In the genomic region with DNA sequence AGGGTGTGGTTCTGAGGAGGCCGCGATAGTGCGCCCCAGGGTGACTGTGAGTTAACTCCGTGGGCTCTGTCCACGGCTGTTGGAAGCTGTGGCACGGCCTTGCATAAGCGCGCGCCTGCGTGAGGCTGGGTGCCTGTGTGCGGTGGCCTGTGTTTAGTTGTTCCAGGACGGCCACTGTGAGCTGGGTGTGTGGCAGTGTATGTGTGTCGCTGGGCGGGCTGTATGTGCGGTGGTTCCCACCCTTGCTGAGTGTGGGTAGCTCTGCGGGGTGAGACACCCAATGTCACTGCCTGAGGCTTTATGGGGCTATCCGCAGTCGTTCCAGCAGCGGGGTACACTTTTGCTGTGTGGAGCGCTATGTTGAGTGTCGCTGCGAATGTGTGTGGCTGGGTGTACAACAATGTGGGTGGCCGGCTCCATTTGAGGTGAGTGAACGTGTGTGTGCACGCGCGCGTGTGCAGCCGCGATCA, we compare ENCODE assay signal across 8 cellular contexts. TPM values are rescaled to one million over a fixed set of nuclear protein-coding genes. Genes with fewer than 3 reads are reported as not detected.
DNase-seq lines count a peak whose midpoint lies in the region; ATAC-seq, FAIRE-seq and TF ChIP-seq lines count a peak whose summit lies in the region.

No MANE protein-coding gene starts in this region.

- no peaks in the 10 kb centered on the region for H3K36me3 ChIP-seq in kidney epithelial cell (ENCODE audit: control insufficient read depth, insufficient read depth, low read length)

- peak overlapping the region; percentile 85 to 99 (median 96) for H3K27ac Mint-ChIP-seq in brain
- H3K27ac Mint-ChIP-seq in stimulated activated naive CD8-positive, alpha-beta T cell treated with anti-CD3 and anti-CD28 coated beads, Interleukin-15, Interleukin-2, amounts not matched to agents 100 ng/mL and 50 ng/mL, for 24 hours: peak overlapping the region; percentile 65

- H3K9me3 Mint-ChIP-seq in brain: peaks cover 0 to 4% (median 0%) of the 10 kb centered on the region in 5 experiments
- H3K9me3 Mint-ChIP-seq in stimulated activated naive CD8-positive, alpha-beta T cell treated with anti-CD3 and anti-CD28 coated beads, Interleukin-15, Interleukin-2, amounts not matched to agents 100 ng/mL and 50 ng/mL, for 24 hours: no peaks in the 10 kb centered on the region

- TF ChIP-seq CTCF in LNCaP clone FGC (IDR thresholded peaks at IDR 0.05; ENCODE audit: control insufficient read depth, extremely low read depth, insufficient read depth): no peak
- TF ChIP-seq CTCF in brain (conservative IDR thresholded peaks at IDR 0.05): no peak
- TF ChIP-seq CTCF in kidney epithelial cell (IDR thresholded peaks at IDR 0.05; ENCODE audit: insufficient read depth, low read length, poor library complexity, severe bottlenecking): no peak

- peak; percentile 23 for FAIRE-seq in GM19239 (lab: Jason Lieb, UNC)

- H3K27me3 ChIP-seq in kidney epithelial cell (ENCODE audit: control insufficient read depth, insufficient read depth, low read length): no peaks in the 10 kb centered on the region

- H3K36me3 Mint-ChIP-seq in brain: no peaks in the 10 kb centered on the region
- H3K36me3 Mint-ChIP-seq in stimulated activated naive CD8-positive, alpha-beta T cell treated with anti-CD3 and anti-CD28 coated beads, Interleukin-15, Interleukin-2, amounts not matched to agents 100 ng/mL and 50 ng/mL, for 24 hours (ENCODE audit: low read depth): no peaks in the 10 kb centered on the region

- H3K4me3 ChIP-seq in LNCaP clone FGC (ENCODE audit: low read depth, low read length) (peak overlapping the region; percentile 75), kidney epithelial cell (ENCODE audit: low read depth, low read length) (peak overlapping the region; percentile 59)

- peaks cover 85% of the 10 kb centered on the region for H3K4me1 Mint-ChIP-seq in brain
- H3K4me1 Mint-ChIP-seq in stimulated activated naive CD8-positive, alpha-beta T cell treated with anti-CD3 and anti-CD28 coated beads, Interleukin-15, Interleukin-2, amounts not matched to agents 100 ng/mL and 50 ng/mL, for 24 hours (ENCODE audit: low read depth): peaks cover 84% of the 10 kb centered on the region

- no peak for ATAC-seq in HG03159 (IDR thresholded peaks at IDR 0.05; ENCODE audit: unreplicated experiment)
- no peak for ATAC-seq in GM18867 (IDR thresholded peaks at IDR 0.05; ENCODE audit: unreplicated experiment)

- DNase-seq in GM19239 (ENCODE audit: insufficient read length, low spot score) (no peak), LNCaP clone FGC (ENCODE audit: low read depth) (no peak), kidney epithelial cell (ENCODE audit: low read depth) (no peak), NCI-H1436 (lab: John Stamatoyannopoulos, UW) (no peak)

- H3K27me3 Mint-ChIP-seq in brain: peaks cover 3% of the 10 kb centered on the region
- peaks cover 15% of the 10 kb centered on the region for H3K27me3 Mint-ChIP-seq in stimulated activated naive CD8-positive, alpha-beta T cell treated with anti-CD3 and anti-CD28 coated beads, Interleukin-15, Interleukin-2, amounts not matched to agents 100 ng/mL and 50 ng/mL, for 24 hours

- peak overlapping the region; percentile 84 to 89 (median 85) for H3K4me3 Mint-ChIP-seq in brain
- peak overlapping the region; percentile 74 for H3K4me3 Mint-ChIP-seq in stimulated activated naive CD8-positive, alpha-beta T cell treated with anti-CD3 and anti-CD28 coated beads, Interleukin-15, Interleukin-2, amounts not matched to agents 100 ng/mL and 50 ng/mL, for 24 hours

RNA-seq across cellular contexts. Expression of gene SSBP4, which starts 0.4 kb away (rescaled TPM):
- 93.3 TPM for polyA plus RNA-seq in brain (ENCODE audit: insufficient read depth, low read depth, low replicate concordance)
- 92.6 and 96.2 TPM in 2 replicates for total RNA-seq in kidney epithelial cell

RNA-seq across cellular contexts. Expression of gene ISYNA1, which starts 19.2 kb away (rescaled TPM):
- polyA plus RNA-seq in brain (ENCODE audit: insufficient read depth, low read depth, low replicate concordance): 120 TPM
- 53.9 and 59.5 TPM in 2 replicates for total RNA-seq in kidney epithelial cell

RNA-seq across cellular contexts. Expression of gene LRRC25, which starts 21.3 kb away (rescaled TPM):
- polyA plus RNA-seq in brain (ENCODE audit: insufficient read depth, low read depth, low replicate concordance): 0.83 TPM
- total RNA-seq in kidney epithelial cell: 0.08 and 0.14 TPM in 2 replicates

RNA-seq across cellular contexts. Expression of gene GDF15, which starts 32.8 kb away (rescaled TPM):
- 5.2 TPM for polyA plus RNA-seq in brain (ENCODE audit: insufficient read depth, low read depth, low replicate concordance)
- 637 and 822 TPM in 2 replicates for total RNA-seq in kidney epithelial cell
